ENCODE assay signal across 17 cellular contexts in genomic region chr2:20173496-20174402, GRCh38. TPM values are rescaled to one million over a fixed set of nuclear protein-coding genes. Genes with fewer than 3 reads are reported as not detected.
"Had no signal": no experiment of that assay in that cellular context is flagged by ENCODE, and none has a peak within 500 bp of the region (broad histone marks: within the 10 kb centered on the region; RNA-seq: fewer than 3 reads in every experiment).

No MANE protein-coding gene starts in this region.

- H3K36me3 ChIP-seq: thyroid gland had no signal

- H3K9me3 ChIP-seq: thyroid gland had no signal

- FAIRE-seq: astrocyte, bronchial epithelial cell had no signal

- H3K27me3 ChIP-seq: thyroid gland had no signal

- DNase-seq: activated CD4-positive, alpha-beta T cell treated with anti-CD3 and anti-CD28 coated beads, Interleukin-2, amount 10 ng/mL, durations not matched to agents 7 days and 5 days; activated CD8-positive, alpha-beta T cell treated with anti-CD3 and anti-CD28 coated beads, Interleukin-2, amount 10 ng/mL, durations not matched to agents 7 days and 5 days; activated effector memory CD4-positive, alpha-beta T cell treated with Interleukin-2 at 50 U/mL for 16 hours; activated naive CD4-positive, alpha-beta T cell treated with anti-CD3 and anti-CD28 coated beads, Interleukin-2, amount 50 U/mL, for 16 hours; activated T-cell treated with anti-CD3 and anti-CD28 coated beads, Interleukin-2, amount 50 U/mL, for 48 hours; dermis blood vessel endothelial cell; effector memory CD8-positive, alpha-beta T cell; foreskin melanocyte; kidney glomerular epithelial cell; left ventricle myocardium superior; stimulated activated naive CD4-positive, alpha-beta T cell; T-helper 1 cell; T-helper 9 cell had no signal

- H3K4me1 Mint-ChIP-seq: activated CD4-positive, alpha-beta T cell treated with anti-CD3 and anti-CD28 coated beads, Interleukin-2, amount 10 ng/mL, durations not matched to agents 7 days and 5 days had no signal

- ATAC-seq: activated CD8-positive, alpha-beta T cell treated with anti-CD3 and anti-CD28 coated beads, Interleukin-2, amount 10 ng/mL, durations not matched to agents 7 days and 5 days; effector memory CD8-positive, alpha-beta T cell; left ventricle myocardium superior had no signal

- H3K9me3 Mint-ChIP-seq: activated CD4-positive, alpha-beta T cell treated with anti-CD3 and anti-CD28 coated beads, Interleukin-2, amount 10 ng/mL, durations not matched to agents 7 days and 5 days; effector memory CD8-positive, alpha-beta T cell had no signal

- H3K27ac ChIP-seq: thyroid gland had no signal

- H3K4me3 ChIP-seq: thyroid gland had no signal

- H3K27ac Mint-ChIP-seq: activated CD4-positive, alpha-beta T cell treated with anti-CD3 and anti-CD28 coated beads, Interleukin-2, amount 10 ng/mL, durations not matched to agents 7 days and 5 days; activated CD8-positive, alpha-beta T cell treated with anti-CD3 and anti-CD28 coated beads, Interleukin-2, amount 10 ng/mL, durations not matched to agents 7 days and 5 days; effector memory CD8-positive, alpha-beta T cell had no signal

- H3K4me3 Mint-ChIP-seq: activated CD4-positive, alpha-beta T cell treated with anti-CD3 and anti-CD28 coated beads, Interleukin-2, amount 10 ng/mL, durations not matched to agents 7 days and 5 days; activated CD8-positive, alpha-beta T cell treated with anti-CD3 and anti-CD28 coated beads, Interleukin-2, amount 10 ng/mL, durations not matched to agents 7 days and 5 days; effector memory CD8-positive, alpha-beta T cell had no signal

RNA-seq across cellular contexts. Expression of gene SDC1, which starts 51.2 kb away (rescaled TPM):
- total RNA-seq: activated CD8-positive, alpha-beta T cell treated with anti-CD3 and anti-CD28 coated beads, Interleukin-2, amount 10 ng/mL, durations not matched to agents 7 days and 5 days; mononuclear cell had no signal
